7 cellular contexts compared by ENCODE assay signal in the genomic region with DNA sequence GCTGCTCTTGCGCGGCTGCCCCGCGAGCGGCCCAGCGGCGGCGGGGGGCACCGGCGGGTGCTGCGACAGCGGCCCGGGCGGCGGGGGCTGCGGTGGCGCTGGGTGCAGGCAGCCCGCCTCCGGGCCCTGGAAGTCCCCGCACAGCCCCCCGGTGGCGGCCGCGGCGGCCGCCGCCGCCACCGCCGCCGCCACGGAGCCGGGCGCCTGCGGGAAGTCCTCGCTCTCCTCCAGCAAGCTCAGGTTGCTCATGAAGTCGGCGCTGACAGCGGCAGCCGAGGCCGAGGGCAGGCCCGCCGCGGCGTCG. TPM values are rescaled to one million over a fixed set of nuclear protein-coding genes. Genes with fewer than 3 reads are reported as not detected.
DNase-seq lines count a peak whose midpoint lies in the region; ATAC-seq and TF ChIP-seq lines count a peak whose summit lies in the region.

No MANE protein-coding gene starts in this region.

- peak overlapping the region; percentile 92 for H3K4me3 Mint-ChIP-seq in activated T-cell treated with anti-CD3 and anti-CD28 coated beads, Interleukin-2, amount 50 U/mL, for 4 hours

- no peak for TF ChIP-seq CTCF in fibroblast of the aortic adventitia (IDR thresholded peaks at IDR 0.05; ENCODE audit: insufficient read depth, low read length)

- ATAC-seq in GM18511 (IDR thresholded peaks at IDR 0.05; ENCODE audit: unreplicated experiment) (peak; percentile 4), HG03175 (IDR thresholded peaks at IDR 0.05; ENCODE audit: unreplicated experiment) (peak; percentile 2)
- ATAC-seq in activated T-cell treated with anti-CD3 and anti-CD28 coated beads, Interleukin-2, amount 50 U/mL, for 4 hours: peak; percentile 9 to 11

- DNase-seq in activated T-cell treated with anti-CD3 and anti-CD28 coated beads, Interleukin-2, amount 50 U/mL, for 4 hours: peak; percentile 44
- DNase-seq in fibroblast of the aortic adventitia (ENCODE audit: low read depth) (no peak), HT-29 (ENCODE audit: low spot score) (no peak), Ammon's horn (ENCODE audit: low spot score) (no peak)

- H3K9me3 Mint-ChIP-seq in activated T-cell treated with anti-CD3 and anti-CD28 coated beads, Interleukin-2, amount 50 U/mL, for 4 hours: no peaks in the 10 kb centered on the region

- H3K27ac ChIP-seq in skin epidermis: peak overlapping the region; percentile 78 to 99 (median 96)

- H3K4me3 ChIP-seq in fibroblast of the aortic adventitia (ENCODE audit: low read depth, low read length) (peak overlapping the region; percentile 88), skin epidermis (peak overlapping the region; percentile 51 to 95 (median 86))

- no peaks in the 10 kb centered on the region for H3K27me3 Mint-ChIP-seq in activated T-cell treated with anti-CD3 and anti-CD28 coated beads, Interleukin-2, amount 50 U/mL, for 4 hours (ENCODE audit: low read depth)

- H3K36me3 Mint-ChIP-seq in activated T-cell treated with anti-CD3 and anti-CD28 coated beads, Interleukin-2, amount 50 U/mL, for 4 hours (ENCODE audit: insufficient read depth): peaks cover 5% of the 10 kb centered on the region

- H3K4me1 Mint-ChIP-seq in activated T-cell treated with anti-CD3 and anti-CD28 coated beads, Interleukin-2, amount 50 U/mL, for 4 hours (ENCODE audit: low read depth): peaks cover 39% of the 10 kb centered on the region

RNA-seq across cellular contexts. Expression of gene FOXO1, which starts 0.7 kb away (rescaled TPM):
- total RNA-seq in activated T-cell treated with anti-CD3 and anti-CD28 coated beads, Interleukin-2, amount 50 U/mL, for 4 hours: 10 to 100 TPM; 61.1 to 64.0 (median 62.7) TPM
- total RNA-seq in fibroblast of the aortic adventitia (ENCODE audit: low replicate concordance): 3.2 and 10.5 TPM in 2 replicates
- 7.4 and 8.2 TPM in 2 replicates for total RNA-seq in HT-29 (2014; rRNA removed; shearing (Covaris generic))
